Comparison of ENCODE assay signal across 8 cellular contexts in the genomic region with DNA sequence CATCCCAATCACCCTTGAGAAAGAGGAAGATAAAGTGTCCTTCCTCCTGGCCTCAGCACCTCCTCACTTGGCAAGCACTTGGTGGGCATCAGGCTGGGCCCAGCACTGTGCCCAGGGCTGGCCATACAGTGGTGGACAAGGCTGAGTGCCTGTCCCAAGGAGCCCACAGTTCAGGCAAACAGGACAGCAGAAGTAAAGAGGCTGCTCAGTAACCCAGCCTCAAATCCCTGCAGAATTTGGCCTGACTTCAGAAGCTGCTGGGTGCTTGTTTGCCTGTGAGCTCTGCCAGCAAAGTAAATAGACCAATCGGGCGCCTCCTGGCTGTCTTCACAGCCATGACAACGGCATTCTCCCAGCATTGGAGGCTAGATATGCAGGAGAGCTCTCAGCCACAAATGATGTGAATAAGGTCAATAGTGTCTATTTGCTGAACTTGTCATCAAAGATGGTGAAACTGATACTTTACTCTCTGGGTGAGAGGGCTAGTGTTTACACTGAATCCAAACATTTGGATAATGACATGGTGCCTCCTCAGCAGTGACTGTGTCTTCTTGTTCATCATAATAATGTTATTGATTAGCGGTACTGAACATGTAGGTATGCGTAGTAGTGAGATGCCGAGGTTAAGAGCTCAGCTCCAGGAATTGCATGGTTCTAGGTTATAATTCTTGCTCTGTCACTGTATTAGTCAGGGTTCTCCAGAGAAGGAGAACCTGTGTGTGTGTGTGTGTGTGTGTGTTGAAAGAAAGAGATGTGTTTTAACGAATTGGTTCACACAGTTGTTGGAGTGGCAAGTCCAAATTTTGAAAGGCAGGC. TPM values are rescaled to one million over a fixed set of nuclear protein-coding genes. Genes with fewer than 3 reads are reported as not detected.
DNase-seq lines count a peak whose midpoint lies in the region; ATAC-seq, FAIRE-seq and TF ChIP-seq lines count a peak whose summit lies in the region.

No MANE protein-coding gene starts in this region.

- POLR2A ChIA-PET in A549 (lab: Yijun Ruan, JAX), result no interaction called here
- POLR2A ChIA-PET in activated CD8-positive, alpha-beta T cell treated with anti-CD3 and anti-CD28 coated beads for 36 hours (lab: Charles Lee), result interaction anchor here (1.1 kb wide), 1 partner anchor 27 kb away, joined by 3 read pairs; no protein-coding TSS in a partner anchor

- TF ChIP-seq EP300 in A549 (IDR thresholded peaks at IDR 0.05), result no peak

- peak overlapping the region; percentile 51 for H3K4me2 ChIP-seq in A549

- TF ChIP-seq POLR2A in A549 (IDR thresholded peaks at IDR 0.05; ENCODE audit: low read length), result no peak

- TF ChIP-seq CTCF in A549 (IDR thresholded peaks at IDR 0.05), result peak; percentile 58
- peak; percentile 48 for TF ChIP-seq CTCF in GM12873 (IDR thresholded peaks at IDR 0.05; ENCODE audit: insufficient read depth, low read depth, low read length, missing control alignments)
- TF ChIP-seq CTCF in activated CD8-positive, alpha-beta T cell treated with anti-CD3 and anti-CD28 coated beads for 36 hours (IDR thresholded peaks at IDR 0.05), result peak; percentile 17
- TF ChIP-seq CTCF in fibroblast of villous mesenchyme (IDR thresholded peaks at IDR 0.05; ENCODE audit: insufficient read depth, low read depth, low read length), result peak; percentile 66
- no peak for TF ChIP-seq CTCF in omental fat pad (IDR thresholded peaks at IDR 0.05)

- WGBS in A549 (ENCODE audit: missing lambda C conversion rate), result 30% methylated on average over 7 of the region's 7 CpGs

- DNase-seq in A549 (ENCODE audit: low read depth in 1 of 2, low spot score in 1 of 2), result peak; percentile 66 to 83
- peak; percentile 95 for DNase-seq in NCI-H2196 treated with DMSO at 0.1 percent for 48 hours (lab: John Stamatoyannopoulos, UW; ENCODE audit: unreplicated experiment)
- DNase-seq in activated CD8-positive, alpha-beta T cell treated with anti-CD3 and anti-CD28 coated beads for 36 hours, result peak; percentile 48
- peak; percentile 84 for DNase-seq in fibroblast of villous mesenchyme (ENCODE audit: low read depth)
- no peak for DNase-seq in omental fat pad (ENCODE audit: low spot score)

- H3K27ac ChIP-seq in A549, result peak overlapping the region in 1 of 2 experiments; percentile 27; a peak in 2 of 6 replicates

- H3K4me3 ChIP-seq in A549, result no peak overlapping the region
- H3K4me3 ChIP-seq in fibroblast of villous mesenchyme (ENCODE audit: low read depth, low read length), result no peak overlapping the region

- H3K4me1 ChIP-seq in A549, result peaks cover 14% of the 10 kb centered on the region

- intact Hi-C loops in activated CD8-positive, alpha-beta T cell treated with anti-CD3 and anti-CD28 coated beads for 36 hours (cut with micrococcal nuclease), result no loop called here

- peaks cover 41% of the 10 kb centered on the region for H3K36me3 Mint-ChIP-seq in activated CD8-positive, alpha-beta T cell treated with anti-CD3 and anti-CD28 coated beads for 36 hours (ENCODE audit: low read depth)

- peak; percentile 45 to 53; a peak in 3 of 5 replicates for TF ChIP-seq RAD21 in A549 (conservative IDR thresholded peaks at IDR 0.05 in 1 of 2, IDR thresholded peaks at IDR 0.05 in 1 of 2)

- no peaks in the 10 kb centered on the region for H3K27me3 Mint-ChIP-seq in activated CD8-positive, alpha-beta T cell treated with anti-CD3 and anti-CD28 coated beads for 36 hours

- H3K9me3 Mint-ChIP-seq in activated CD8-positive, alpha-beta T cell treated with anti-CD3 and anti-CD28 coated beads for 36 hours, result no peaks in the 10 kb centered on the region

- H3K4me1 Mint-ChIP-seq in activated CD8-positive, alpha-beta T cell treated with anti-CD3 and anti-CD28 coated beads for 36 hours (ENCODE audit: low read depth), result peaks cover 50% of the 10 kb centered on the region

- no peaks in the 10 kb centered on the region for H3K9me3 ChIP-seq in A549

- FAIRE-seq in A549 (lab: Jason Lieb, UNC), result no peak

- CTCF ChIA-PET in A549 (lab: Yijun Ruan, JAX), result interaction anchor here (0.6 to 2.7 kb wide), 23 partner anchors 9 to 130 kb away, joined by 3 to 17 read pairs (median 3); partner anchors contain the start of gene PPARD
- CTCF ChIA-PET in activated CD8-positive, alpha-beta T cell treated with anti-CD3 and anti-CD28 coated beads for 36 hours (lab: Charles Lee), result interaction anchor here (1.1 kb wide), 1 partner anchor 72 kb away, joined by 3 read pairs; no protein-coding TSS in a partner anchor

- H3K4me3 Mint-ChIP-seq in activated CD8-positive, alpha-beta T cell treated with anti-CD3 and anti-CD28 coated beads for 36 hours, result no peak overlapping the region

- ATAC-seq in A549 (peak; percentile 92 to 97), omental fat pad (ENCODE audit: low FRiP score) (peak; percentile 30), GM21717 (IDR thresholded peaks at IDR 0.05; ENCODE audit: unreplicated experiment) (no peak), HG03280 (IDR thresholded peaks at IDR 0.05; ENCODE audit: unreplicated experiment) (no peak)
- peak; percentile 31 for ATAC-seq in activated CD8-positive, alpha-beta T cell treated with anti-CD3 and anti-CD28 coated beads for 36 hours

- H3K27ac Mint-ChIP-seq in activated CD8-positive, alpha-beta T cell treated with anti-CD3 and anti-CD28 coated beads for 36 hours, result peak overlapping the region; percentile 52

TF ChIP-seq in A549, 52 proteins besides CTCF, POLR2A, EP300 and RAD21:
- TF ChIP-seq HEYL (CRISPR knock-in tag; IDR thresholded peaks at IDR 0.05), result no peak
- TF ChIP-seq FOSL2 (IDR thresholded peaks at IDR 0.05), result no peak
- peak; percentile 36; the same call in 1 of the 2 replicates for TF ChIP-seq FOSL2 (CRISPR knock-in tag; IDR thresholded peaks at IDR 0.05)
- no peak for TF ChIP-seq TFCP2L1 (CRISPR knock-in tag; IDR thresholded peaks at IDR 0.05)
- no peak for TF ChIP-seq RARB (CRISPR knock-in tag; IDR thresholded peaks at IDR 0.05)
- TF ChIP-seq EHMT2 (IDR thresholded peaks at IDR 0.05; ENCODE audit: low read depth), result no peak
- TF ChIP-seq POLR2AphosphoS2 (conservative IDR thresholded peaks at IDR 0.05; ENCODE audit: low read length), result no peak
- no peak for TF ChIP-seq CHD2 (IDR thresholded peaks at IDR 0.05; ENCODE audit: low read length, partially characterized antibody)
- TF ChIP-seq, protein P1, sequence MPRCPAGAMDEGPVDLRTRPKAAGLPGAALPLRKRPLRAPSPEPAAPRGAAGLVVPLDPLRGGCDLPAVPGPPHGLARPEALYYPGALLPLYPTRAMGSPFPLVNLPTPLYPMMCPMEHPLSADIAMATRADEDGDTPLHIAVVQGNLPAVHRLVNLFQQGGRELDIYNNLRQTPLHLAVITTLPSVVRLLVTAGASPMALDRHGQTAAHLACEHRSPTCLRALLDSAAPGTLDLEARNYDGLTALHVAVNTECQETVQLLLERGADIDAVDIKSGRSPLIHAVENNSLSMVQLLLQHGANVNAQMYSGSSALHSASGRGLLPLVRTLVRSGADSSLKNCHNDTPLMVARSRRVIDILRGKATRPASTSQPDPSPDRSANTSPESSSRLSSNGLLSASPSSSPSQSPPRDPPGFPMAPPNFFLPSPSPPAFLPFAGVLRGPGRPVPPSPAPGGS (IDR thresholded peaks at IDR 0.05), result no peak
- no peak for TF ChIP-seq HES2 (IDR thresholded peaks at IDR 0.05)
- peak; percentile 60 for TF ChIP-seq GATA3 (IDR thresholded peaks at IDR 0.05; ENCODE audit: borderline replicate concordance)
- no peak for TF ChIP-seq EHF (CRISPR knock-in tag; IDR thresholded peaks at IDR 0.05)
- no peak for TF ChIP-seq MAZ (IDR thresholded peaks at IDR 0.05; ENCODE audit: borderline replicate concordance, low read depth, low read length)
- peak in 1 of 2 experiments; percentile 24; a peak in 1 of 4 replicates for TF ChIP-seq CEBPB (IDR thresholded peaks at IDR 0.05)
- TF ChIP-seq, protein P2, sequence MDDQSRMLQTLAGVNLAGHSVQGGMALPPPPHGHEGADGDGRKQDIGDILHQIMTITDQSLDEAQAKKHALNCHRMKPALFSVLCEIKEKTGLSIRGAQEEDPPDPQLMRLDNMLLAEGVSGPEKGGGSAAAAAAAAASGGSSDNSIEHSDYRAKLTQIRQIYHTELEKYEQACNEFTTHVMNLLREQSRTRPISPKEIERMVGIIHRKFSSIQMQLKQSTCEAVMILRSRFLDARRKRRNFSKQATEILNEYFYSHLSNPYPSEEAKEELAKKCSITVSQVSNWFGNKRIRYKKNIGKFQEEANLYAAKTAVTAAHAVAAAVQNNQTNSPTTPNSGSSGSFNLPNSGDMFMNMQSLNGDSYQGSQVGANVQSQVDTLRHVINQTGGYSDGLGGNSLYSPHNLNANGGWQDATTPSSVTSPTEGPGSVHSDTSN (IDR thresholded peaks at IDR 0.05), result no peak
- no peak for TF ChIP-seq ESRRA (IDR thresholded peaks at IDR 0.05; ENCODE audit: borderline replicate concordance, low read length)
- TF ChIP-seq SMC3 (IDR thresholded peaks at IDR 0.05), result peak; percentile 70

RNA-seq across cellular contexts. Expression of gene FANCE, which starts 36.9 kb away (rescaled TPM):
- polyA plus RNA-seq in A549 (2011; rRNA removed) (3.5 and 3.7 TPM in 2 replicates), A549 (2017; fragmentation: RNase III; extraction: RNeasy Plus Mini Kit Qiagen cat#74134 plus additional on column Dnase treatment) (3.1 to 3.7 TPM (median 3.3 TPM) in 3 replicates)
- polyA plus RNA-seq in A549 (2012; cell fraction: cytosol; rRNA removed), result 5.1 and 6.6 TPM in 2 replicates
- polyA plus RNA-seq in A549 (2012; cell fraction: nucleus; rRNA removed), result 5.6 and 5.8 TPM in 2 replicates
- polyA minus RNA-seq in A549 (2011; rRNA and poly(A)+ RNA removed), result 3.7 TPM in 2 replicates
- total RNA-seq in activated CD8-positive, alpha-beta T cell treated with anti-CD3 and anti-CD28 coated beads for 36 hours, result 10 to 100 TPM; 18.8 to 19.4 TPM
- total RNA-seq in fibroblast of villous mesenchyme (4.5 and 6.5 TPM in 2 replicates), omental fat pad (1 to 10 TPM; 1.9 to 9.6 (median 5.4) TPM)

RNA-seq across cellular contexts. Expression of gene RPL10A, which starts 52.9 kb away (rescaled TPM):
- polyA plus RNA-seq in A549 (2011; rRNA removed), result 1,645 and 1,707 TPM in 2 replicates
- polyA plus RNA-seq in A549 (2012; cell fraction: cytosol; rRNA removed), result 2,133 and 2,619 TPM in 2 replicates
- polyA plus RNA-seq in A549 (2012; cell fraction: nucleus; rRNA removed), result 821 and 1,209 TPM in 2 replicates
- 1,150 to 1,165 TPM (median 1,153 TPM) in 3 replicates for polyA plus RNA-seq in A549 (2017; fragmentation: RNase III; extraction: RNeasy Plus Mini Kit Qiagen cat#74134 plus additional on column Dnase treatment)
- 531 and 595 TPM in 2 replicates for polyA minus RNA-seq in A549 (2011; rRNA and poly(A)+ RNA removed)
- total RNA-seq in activated CD8-positive, alpha-beta T cell treated with anti-CD3 and anti-CD28 coated beads for 36 hours, result 1,000 to 10,000 TPM; 2,322 to 2,393 TPM
- total RNA-seq in fibroblast of villous mesenchyme, result 1,513 and 2,144 TPM in 2 replicates
- total RNA-seq in omental fat pad, result 1,000 to 10,000 TPM; 1,059 to 1,562 (median 1,256) TPM

Comparison
In these comparisons a context has a peak if more than half of its experiments do, and no peak if none do; other contexts are left out.
1. ATAC-seq: peak in A549 (2 of 2), activated CD8-positive, alpha-beta T cell treated with anti-CD3 and anti-CD28 coated beads for 36 hours (single experiment) and omental fat pad (single experiment); none in GM21717 (single experiment) and HG03280 (single experiment).
2. CTCF ChIP-seq: peak in A549 (single experiment), GM12873 (single experiment), activated CD8-positive, alpha-beta T cell treated with anti-CD3 and anti-CD28 coated beads for 36 hours (single experiment) and fibroblast of villous mesenchyme (single experiment); none in omental fat pad (0 of 3).